In the genomic region with DNA sequence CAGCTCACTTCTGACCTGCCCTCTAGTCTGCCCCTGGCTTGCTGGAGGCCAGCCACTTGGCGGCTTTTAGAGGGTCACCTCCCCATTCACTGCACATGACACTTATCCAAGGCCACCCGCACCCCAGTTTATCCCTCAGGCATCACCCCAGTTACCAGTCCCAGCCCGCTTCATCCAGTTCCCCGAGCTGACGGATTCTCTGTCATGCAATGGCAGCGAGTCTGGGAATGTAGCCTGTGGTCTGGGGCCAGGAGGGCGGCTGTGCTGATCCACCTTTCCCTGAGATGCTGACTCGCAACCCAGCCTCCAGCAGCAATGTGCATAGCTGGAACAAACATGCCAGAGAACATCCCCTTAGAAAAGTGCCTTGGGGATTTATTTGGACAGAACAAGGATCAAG, we compare ENCODE assay signal across 27 cellular contexts. TPM values are rescaled to one million over a fixed set of nuclear protein-coding genes. Genes with fewer than 3 reads are reported as not detected.
"Had no signal": no experiment of that assay in that cellular context is flagged by ENCODE, and none has a peak within 500 bp of the region (broad histone marks: within the 10 kb centered on the region; RNA-seq: fewer than 3 reads in every experiment).

No MANE protein-coding gene starts in this region.

- H3K36me3 Mint-ChIP-seq: immature natural killer cell; naive thymus-derived CD4-positive, alpha-beta T cell; neural progenitor cell; stimulated activated memory B cell treated with anti-CD40 and anti-IgM and Interleukin-4, amounts not matched to agents 10 μg/mL and 1 μg/mL and 100 μg/mL, for 72 hours had no signal

- FAIRE-seq: endothelial cell of umbilical vein, keratinocyte had no signal

- H3K27ac ChIP-seq: coronary artery, esophagus muscularis mucosa, foreskin keratinocyte, heart right ventricle, neural progenitor cell, prostate gland, right atrium auricular region, thoracic aorta, tibial nerve, upper lobe of left lung, uterus had no signal

- H2AFZ ChIP-seq: neural progenitor cell had no signal

- H3K27ac Mint-ChIP-seq: immature natural killer cell; naive thymus-derived CD4-positive, alpha-beta T cell; nephron; neural progenitor cell; stimulated activated memory B cell treated with anti-CD40 and anti-IgM and Interleukin-4, amounts not matched to agents 10 μg/mL and 1 μg/mL and 100 μg/mL, for 72 hours had no signal

- H3K4me1 ChIP-seq: foreskin keratinocyte, prostate gland, tibial nerve, upper lobe of left lung, uterus had no signal

- H3K27me3 Mint-ChIP-seq: naive thymus-derived CD4-positive, alpha-beta T cell; stimulated activated memory B cell treated with anti-CD40 and anti-IgM and Interleukin-4, amounts not matched to agents 10 μg/mL and 1 μg/mL and 100 μg/mL, for 72 hours had no signal

- H3K27me3 ChIP-seq: esophagus muscularis mucosa, foreskin keratinocyte, heart right ventricle, neural progenitor cell, right atrium auricular region, tibial nerve, upper lobe of left lung, uterus had no signal

- H3K9me3 Mint-ChIP-seq: immature natural killer cell; naive thymus-derived CD4-positive, alpha-beta T cell; nephron; neural progenitor cell; stimulated activated memory B cell treated with anti-CD40 and anti-IgM and Interleukin-4, amounts not matched to agents 10 μg/mL and 1 μg/mL and 100 μg/mL, for 72 hours had no signal

- H3K4me1 Mint-ChIP-seq: immature natural killer cell; stimulated activated memory B cell treated with anti-CD40 and anti-IgM and Interleukin-4, amounts not matched to agents 10 μg/mL and 1 μg/mL and 100 μg/mL, for 72 hours had no signal

- H3K4me3 ChIP-seq: coronary artery, esophagus muscularis mucosa, heart right ventricle, lung, neural progenitor cell, prostate gland, right atrium auricular region, thoracic aorta, tibial nerve, upper lobe of left lung, uterus had no signal

- H3K9me3 ChIP-seq: esophagus muscularis mucosa, heart right ventricle, prostate gland, right atrium auricular region, thoracic aorta, tibial nerve, upper lobe of left lung, uterus had no signal

- H3K9ac ChIP-seq: neural progenitor cell had no signal

- H3K36me3 ChIP-seq: esophagus muscularis mucosa, heart right ventricle, neural progenitor cell, prostate gland, right atrium auricular region, thoracic aorta, tibial nerve, upper lobe of left lung, uterus had no signal

- H3K4me3 Mint-ChIP-seq: immature natural killer cell; naive thymus-derived CD4-positive, alpha-beta T cell; nephron; neural progenitor cell; stimulated activated memory B cell treated with anti-CD40 and anti-IgM and Interleukin-4, amounts not matched to agents 10 μg/mL and 1 μg/mL and 100 μg/mL, for 72 hours had no signal

- H3K4me2 ChIP-seq: neural progenitor cell had no signal

- DNase-seq: dermis blood vessel endothelial cell; effector memory CD4-positive, alpha-beta T cell; foreskin keratinocyte; glutamatergic neuron; heart right ventricle; hypothalamus; immature natural killer cell; mesenchymal stem cell; midbrain; naive thymus-derived CD4-positive, alpha-beta T cell; stimulated activated CD4-positive, alpha-beta T cell treated with anti-CD3 and anti-CD28 coated beads, Interleukin-4, amount 100 ng/mL, for 4 hours; stimulated activated naive CD8-positive, alpha-beta T cell treated with anti-CD3 and anti-CD28 coated beads, Interleukin-15, Interleukin-2, amounts not matched to agents 100 U/mL and 50 U/mL, for 24 hours; substantia nigra; upper lobe of left lung; uterus had no signal

RNA-seq across cellular contexts. Expression of gene SYNDIG1, which starts 25.8 kb away (rescaled TPM):
- total RNA-seq: endothelial cell of umbilical vein; esophagus muscularis mucosa; foreskin keratinocyte; naive thymus-derived CD4-positive, alpha-beta T cell had no signal
